27 cellular contexts compared by ENCODE assay signal in the genomic region with DNA sequence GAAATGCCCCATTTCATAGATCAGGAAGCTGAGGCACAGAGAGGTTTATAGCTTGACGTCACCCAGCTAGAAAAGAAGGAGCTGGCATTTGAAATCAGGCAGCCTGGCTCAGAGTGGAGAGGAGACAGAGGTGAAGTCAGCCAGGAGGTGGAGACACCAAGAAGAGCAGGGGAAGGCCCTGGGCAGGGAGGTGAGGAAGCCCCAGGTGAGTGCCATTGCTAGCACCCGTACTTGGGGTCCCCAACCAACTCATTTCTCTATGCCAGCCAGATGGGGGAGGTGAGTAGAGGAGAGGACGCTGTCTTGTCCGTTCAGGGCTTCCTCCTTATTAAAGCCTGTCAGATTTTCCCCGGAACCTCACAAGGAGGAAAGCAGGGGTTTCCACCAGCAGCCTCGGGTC.
DNase-seq lines count a peak whose midpoint lies in the region; ATAC-seq, FAIRE-seq and TF ChIP-seq lines count a peak whose summit lies in the region.
"Had no signal": no experiment of that assay in that cellular context is flagged by ENCODE, and none has a peak within 500 bp of the region (broad histone marks: within the 10 kb centered on the region; RNA-seq: fewer than 3 reads in every experiment).

No MANE protein-coding gene starts in this region.

- peaks cover 0 to 66% (median 27%) of the 10 kb centered on the region in 6 donors for H3K4me1 ChIP-seq in spleen

- H3K27me3 ChIP-seq in spleen (replicated peaks in 1 of 7): peaks cover 0 to 25% (median 0%) of the 10 kb centered on the region in 7 donors
- H3K27me3 ChIP-seq: right lobe of liver had no signal

- TF ChIP-seq POLR2A in spleen (IDR thresholded peaks at IDR 0.05): no peak

- no peaks in the 10 kb centered on the region for H3K9me3 ChIP-seq in spleen
- H3K9me3 ChIP-seq: A549, right lobe of liver, thoracic aorta had no signal

- H3K36me3 ChIP-seq in spleen: no peaks in the 10 kb centered on the region
- H3K36me3 ChIP-seq: right lobe of liver, thoracic aorta had no signal

- peak; percentile 33 for FAIRE-seq in HTR-8/SVneo (lab: Jason Lieb, UNC)
- FAIRE-seq: A549, astrocyte, endometrium, frontal cortex had no signal

- WGBS in spleen, 5 donors: 80 to 89% (median 82%) methylated on average over 5 to 6 of the region's 6 CpGs

- peak overlapping the region; percentile 61 for H3K27ac Mint-ChIP-seq in activated naive CD8-positive, alpha-beta T cell treated with anti-CD3 and anti-CD28 coated beads, Interleukin-2, amount 50 U/mL, for 24 hours
- H3K27ac Mint-ChIP-seq: activated naive CD8-positive, alpha-beta T cell; T-helper 2 cell treated with Interferon-gamma antibody and Interleukin-4, amounts not matched to agents 5 μg/mL and 100 μg/mL, for 36 hours had no signal

- H3K27me3 Mint-ChIP-seq in activated naive CD8-positive, alpha-beta T cell treated with anti-CD3 and anti-CD28 coated beads, Interleukin-2, amount 50 U/mL, for 24 hours: peaks cover 4% of the 10 kb centered on the region
- H3K27me3 Mint-ChIP-seq: activated naive CD8-positive, alpha-beta T cell had no signal

- ATAC-seq in activated naive CD8-positive, alpha-beta T cell treated with anti-CD3 and anti-CD28 coated beads, Interleukin-2, amount 50 U/mL, for 24 hours: peak; percentile 31
- no peak for ATAC-seq in HG02981 (IDR thresholded peaks at IDR 0.05; ENCODE audit: unreplicated experiment)
- ATAC-seq: A549, right lobe of liver, Right ventricle myocardium inferior had no signal

- no peak overlapping the region for H3K4me3 Mint-ChIP-seq in activated naive CD8-positive, alpha-beta T cell treated with anti-CD3 and anti-CD28 coated beads, Interleukin-2, amount 50 U/mL, for 24 hours
- H3K4me3 Mint-ChIP-seq: activated naive CD8-positive, alpha-beta T cell; T-helper 2 cell treated with Interferon-gamma antibody and Interleukin-4, amounts not matched to agents 5 μg/mL and 100 μg/mL, for 36 hours had no signal

- no peak overlapping the region for H3K27ac ChIP-seq in spleen
- H3K27ac ChIP-seq: right lobe of liver, thoracic aorta had no signal

- no peaks in the 10 kb centered on the region for H3K36me3 Mint-ChIP-seq in activated naive CD8-positive, alpha-beta T cell treated with anti-CD3 and anti-CD28 coated beads, Interleukin-2, amount 50 U/mL, for 24 hours (ENCODE audit: low read depth)
- H3K36me3 Mint-ChIP-seq: activated naive CD8-positive, alpha-beta T cell had no signal

- H3K9me3 Mint-ChIP-seq in activated naive CD8-positive, alpha-beta T cell treated with anti-CD3 and anti-CD28 coated beads, Interleukin-2, amount 50 U/mL, for 24 hours: no peaks in the 10 kb centered on the region
- H3K9me3 Mint-ChIP-seq: T-helper 2 cell treated with Interferon-gamma antibody and Interleukin-4, amounts not matched to agents 5 μg/mL and 100 μg/mL, for 36 hours had no signal

- intact Hi-C loops in spleen (cut with DNase I; ENCODE audit: low total_unique reads): no loop called here

- peak; percentile 57 for DNase-seq in activated effector memory CD4-positive, alpha-beta T cell treated with anti-CD3 and anti-CD28 coated beads, Interleukin-2, amount 50 U/mL, for 16 hours
- DNase-seq in activated effector memory CD4-positive, alpha-beta T cell treated with Interleukin-2 at 50 U/mL for 16 hours: no peak
- DNase-seq in HTR-8/SVneo (ENCODE audit: insufficient read length, low spot score) (no peak), spleen (peak; percentile 60), T-helper 2 cell (no peak), NCI-H2029 (lab: John Stamatoyannopoulos, UW) (no peak)
- DNase-seq in activated naive CD8-positive, alpha-beta T cell treated with anti-CD3 and anti-CD28 coated beads, Interleukin-2, amount 50 U/mL, for 24 hours: no peak
- DNase-seq: activated CD4-positive, alpha-beta T cell treated with anti-CD3 and anti-CD28 coated beads for 48 hours; central memory CD4-positive, alpha-beta T cell; dermis blood vessel endothelial cell; DMS153; KBM-7; MM.1S; NCI-H1417; NCI-H2081 treated with DMSO at 0.1 percent for 48 hours; NCI-H748 treated with DMSO at 0.1 percent for 48 hours; right lobe of liver; stimulated activated naive CD4-positive, alpha-beta T cell treated with Interleukin-2 at 50 U/mL for 16 hours had no signal

- TF ChIP-seq CTCF in spleen (IDR thresholded peaks at IDR 0.05 in 8 of 11, conservative IDR thresholded peaks at IDR 0.05 in 3 of 11): no peak

- H3K4me1 Mint-ChIP-seq in activated naive CD8-positive, alpha-beta T cell treated with anti-CD3 and anti-CD28 coated beads, Interleukin-2, amount 50 U/mL, for 24 hours: peaks cover 59% of the 10 kb centered on the region

- no peak overlapping the region for H3K4me3 ChIP-seq in spleen
- H3K4me3 ChIP-seq: A549, right lobe of liver, thoracic aorta had no signal

Comparison
In these comparisons a context has a peak if more than half of its experiments do, and no peak if none do; other contexts are left out.
1. DNase-seq: peak in activated effector memory CD4-positive, alpha-beta T cell treated with anti-CD3 and anti-CD28 coated beads, Interleukin-2, amount 50 U/mL, for 16 hours (single experiment) and spleen (single experiment); none in activated effector memory CD4-positive, alpha-beta T cell treated with Interleukin-2 at 50 U/mL for 16 hours (single experiment), HTR-8/SVneo (single experiment), activated naive CD8-positive, alpha-beta T cell treated with anti-CD3 and anti-CD28 coated beads, Interleukin-2, amount 50 U/mL, for 24 hours (single experiment), T-helper 2 cell (0 of 5) and NCI-H2029 (single experiment).